Comparison of ENCODE assay signal across 27 cellular contexts in genomic region chr12:64296301-64296700, GRCh38.
"Had no signal": no experiment of that assay in that cellular context is flagged by ENCODE, and none has a peak within 500 bp of the region (broad histone marks: within the 10 kb centered on the region; RNA-seq: fewer than 3 reads in every experiment).

No MANE protein-coding gene starts in this region.

- H3K27ac Mint-ChIP-seq: stimulated activated effector memory CD8-positive, alpha-beta T cell treated with anti-CD3 and anti-CD28 coated beads, Interleukin-12 subunit alpha, Interleukin-12 subunit beta, amount 100 ng/mL, for 72 hours; stimulated activated memory B cell treated with anti-CD40 and anti-IgM and Interleukin-4, amounts not matched to agents 10 μg/mL and 1 μg/mL and 100 μg/mL, for 72 hours; stimulated activated naive B cell treated with anti-CD40 and anti-IgM and Interleukin-4, amounts not matched to agents 10 μg/mL and 1 μg/mL and 100 μg/mL, for 72 hours; stimulated activated naive CD8-positive, alpha-beta T cell treated with anti-CD3 and anti-CD28 coated beads, Interleukin-15, amount 100 ng/mL, for 72 hours; stimulated activated naive CD8-positive, alpha-beta T cell treated with anti-CD3 and anti-CD28 coated beads, Interleukin-15, Interleukin-2, amounts not matched to agents 100 ng/mL and 50 ng/mL, for 24 hours; type B pancreatic cell had no signal

- H3K9me3 Mint-ChIP-seq: stimulated activated effector memory CD8-positive, alpha-beta T cell treated with anti-CD3 and anti-CD28 coated beads, Interleukin-12 subunit alpha, Interleukin-12 subunit beta, amount 100 ng/mL, for 72 hours; stimulated activated memory B cell treated with anti-CD40 and anti-IgM and Interleukin-4, amounts not matched to agents 10 μg/mL and 1 μg/mL and 100 μg/mL, for 72 hours; stimulated activated naive CD8-positive, alpha-beta T cell treated with anti-CD3 and anti-CD28 coated beads, Interleukin-15, amount 100 ng/mL, for 72 hours had no signal

- H3K36me3 ChIP-seq: stomach, suprapubic skin, thoracic aorta, thyroid gland, tibial nerve, transverse colon, upper lobe of left lung, upper lobe of right lung, uterus, vagina had no signal

- H3K4me3 ChIP-seq: stomach, suprapubic skin, testis, thoracic aorta, thyroid gland, tibial nerve, transverse colon, upper lobe of left lung, upper lobe of right lung, uterus, vagina had no signal

- H3K27me3 Mint-ChIP-seq: type B pancreatic cell had no signal

- H3K36me3 Mint-ChIP-seq: stimulated activated effector memory CD8-positive, alpha-beta T cell treated with anti-CD3 and anti-CD28 coated beads, Interleukin-12 subunit alpha, Interleukin-12 subunit beta, amount 100 ng/mL, for 72 hours; stimulated activated memory B cell treated with anti-CD40 and anti-IgM and Interleukin-4, amounts not matched to agents 10 μg/mL and 1 μg/mL and 100 μg/mL, for 72 hours; stimulated activated naive B cell treated with anti-CD40 and anti-IgM and Interleukin-4, amounts not matched to agents 10 μg/mL and 1 μg/mL and 100 μg/mL, for 72 hours; type B pancreatic cell had no signal

- DNase-seq: stimulated activated CD4-positive, alpha-beta T cell treated with anti-CD3 and anti-CD28 coated beads, Interleukin-2, amount 100 ng/mL, for 24 hours; stimulated activated CD4-positive, alpha-beta T cell treated with anti-CD3 and anti-CD28 coated beads, Interleukin-2, amount 100 ng/mL, for 48 hours; stimulated activated CD4-positive, alpha-beta T cell treated with anti-CD3 and anti-CD28 coated beads, Interleukin-4, amount 100 ng/mL, for 1 hour; stimulated activated CD4-positive, alpha-beta T cell treated with anti-CD3 and anti-CD28 coated beads, Interleukin-4, amount 100 ng/mL, for 24 hours; stimulated activated CD4-positive, alpha-beta T cell treated with anti-CD3 and anti-CD28 coated beads, Interleukin-4, amount 100 ng/mL, for 4 hours; stimulated activated CD8-positive, alpha-beta memory T cell treated with anti-CD3 and anti-CD28 coated beads, Interleukin-4, amount 100 ng/mL, for 48 hours; stimulated activated naive B cell treated with anti-CD40 and anti-IgM and Interleukin-4, amounts not matched to agents 10 μg/mL and 1 μg/mL and 100 μg/mL, for 72 hours; stimulated activated naive CD4-positive, alpha-beta T cell; stimulated activated naive CD4-positive, alpha-beta T cell treated with Interleukin-2 at 50 U/mL for 16 hours; stimulated activated naive CD8-positive, alpha-beta T cell treated with anti-CD3 and anti-CD28 coated beads, Interleukin-15, amount 100 ng/mL, for 72 hours; stimulated activated naive CD8-positive, alpha-beta T cell treated with anti-CD3 and anti-CD28 coated beads, Interleukin-15, Interleukin-2, amounts not matched to agents 100 U/mL and 50 U/mL, for 24 hours; stomach; substantia nigra; testis; thyroid gland; transverse colon; upper lobe of left lung; upper lobe of right lung; uterus had no signal

- H3K9me3 ChIP-seq: stomach, suprapubic skin, testis, thoracic aorta, thyroid gland, tibial nerve, transverse colon, upper lobe of left lung, upper lobe of right lung, uterus, vagina had no signal

- H3K4me3 Mint-ChIP-seq: stimulated activated effector memory CD8-positive, alpha-beta T cell treated with anti-CD3 and anti-CD28 coated beads, Interleukin-12 subunit alpha, Interleukin-12 subunit beta, amount 100 ng/mL, for 72 hours; stimulated activated memory B cell treated with anti-CD40 and anti-IgM and Interleukin-4, amounts not matched to agents 10 μg/mL and 1 μg/mL and 100 μg/mL, for 72 hours; stimulated activated naive B cell treated with anti-CD40 and anti-IgM and Interleukin-4, amounts not matched to agents 10 μg/mL and 1 μg/mL and 100 μg/mL, for 72 hours; stimulated activated naive CD8-positive, alpha-beta T cell treated with anti-CD3 and anti-CD28 coated beads, Interleukin-15, amount 100 ng/mL, for 72 hours; stimulated activated naive CD8-positive, alpha-beta T cell treated with anti-CD3 and anti-CD28 coated beads, Interleukin-15, Interleukin-2, amounts not matched to agents 100 ng/mL and 50 ng/mL, for 24 hours; type B pancreatic cell had no signal

- H3K27ac ChIP-seq: stomach, suprapubic skin, testis, thoracic aorta, thyroid gland, tibial nerve, transverse colon, upper lobe of left lung, upper lobe of right lung, uterus, vagina had no signal

- H3K27me3 ChIP-seq: stomach, suprapubic skin, testis, thyroid gland, tibial nerve, transverse colon, upper lobe of left lung, upper lobe of right lung, uterus, vagina had no signal

- H3K4me1 Mint-ChIP-seq: stimulated activated effector memory CD8-positive, alpha-beta T cell treated with anti-CD3 and anti-CD28 coated beads, Interleukin-12 subunit alpha, Interleukin-12 subunit beta, amount 100 ng/mL, for 72 hours; stimulated activated memory B cell treated with anti-CD40 and anti-IgM and Interleukin-4, amounts not matched to agents 10 μg/mL and 1 μg/mL and 100 μg/mL, for 72 hours had no signal

- H3K4me1 ChIP-seq: stomach, suprapubic skin, testis, thyroid gland, tibial nerve, transverse colon, upper lobe of left lung, upper lobe of right lung, uterus, vagina had no signal
